15 cellular contexts compared by ENCODE assay signal in the genomic region with DNA sequence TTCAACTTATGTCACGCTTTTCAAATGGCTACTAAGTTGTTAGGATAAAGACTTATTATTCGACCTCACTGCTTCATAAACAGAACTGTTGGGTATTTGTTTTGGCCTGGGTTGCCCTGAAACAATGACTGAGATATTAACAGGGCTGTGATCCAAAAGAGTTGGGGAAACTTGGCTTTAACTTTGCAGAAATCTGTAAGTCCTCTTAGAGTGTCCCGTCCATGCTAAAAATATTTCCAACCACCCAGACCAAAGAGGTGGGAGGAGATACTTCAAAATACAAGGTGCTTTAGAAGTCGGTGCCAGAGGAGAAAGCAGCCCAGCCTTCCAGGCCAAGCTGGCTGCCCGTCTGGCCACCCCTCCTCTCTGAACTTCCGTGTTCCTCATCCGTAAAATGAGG. TPM values are rescaled to one million over a fixed set of nuclear protein-coding genes. Genes with fewer than 3 reads are reported as not detected.
DNase-seq lines count a peak whose midpoint lies in the region; ATAC-seq and TF ChIP-seq lines count a peak whose summit lies in the region.
"Had no signal": no experiment of that assay in that cellular context is flagged by ENCODE, and none has a peak within 500 bp of the region (broad histone marks: within the 10 kb centered on the region; RNA-seq: fewer than 3 reads in every experiment).

No MANE protein-coding gene starts in this region.

- H3K27ac ChIP-seq in body of pancreas: peak overlapping the region; percentile 70 to 93 (median 86)
- H3K27ac ChIP-seq in right atrium auricular region: peak overlapping the region; percentile 84 to 90
- H3K27ac ChIP-seq: SK-N-MC had no signal

- intact Hi-C loops in body of pancreas (cut with DNase I): loop anchor here (2.0 kb wide), 1 partner anchor 107 kb away; no protein-coding TSS in a partner anchor

- H3K4me3 Mint-ChIP-seq in stimulated activated naive B cell treated with anti-CD40 and anti-IgM and Interleukin-4, amounts not matched to agents 10 μg/mL and 1 μg/mL and 100 μg/mL, for 72 hours: no peak overlapping the region
- H3K4me3 Mint-ChIP-seq: activated CD8-positive, alpha-beta memory T cell treated with anti-CD3 and anti-CD28 coated beads, Interleukin-2, amount 10 ng/mL, durations not matched to agents 7 days and 5 days; natural killer cell had no signal

- DNase-seq in MG63 (peak; percentile 64), body of pancreas (peak; percentile 51 to 68 (median 60)), right atrium auricular region (ENCODE audit: low spot score) (no peak), NCI-H748 (lab: John Stamatoyannopoulos, UW; ENCODE audit: unreplicated experiment) (no peak), RPMI8226 (no peak)
- no peak for DNase-seq in stimulated activated naive B cell treated with anti-CD40 and anti-IgM and Interleukin-4, amounts not matched to agents 10 μg/mL and 1 μg/mL and 100 μg/mL, for 72 hours
- DNase-seq in stimulated activated CD4-positive, alpha-beta T cell treated with anti-CD3 and anti-CD28 coated beads, Interleukin-4, amount 100 ng/mL, for 4 hours: no peak
- DNase-seq: activated CD8-positive, alpha-beta memory T cell treated with anti-CD3 and anti-CD28 coated beads, Interleukin-2, amount 10 ng/mL, durations not matched to agents 7 days and 5 days; Karpas-422; natural killer cell; NCI-H446 treated with DMSO at 0.1 percent for 48 hours; stimulated activated CD4-positive, alpha-beta T cell treated with anti-CD3 and anti-CD28 coated beads, Interleukin-2, amount 100 ng/mL, for 48 hours had no signal

- H3K9me3 ChIP-seq in MG63 (no peaks in the 10 kb centered on the region), body of pancreas (no peaks in the 10 kb centered on the region), right atrium auricular region (no peaks in the 10 kb centered on the region)

- peak overlapping the region; percentile 75 for H3K27ac Mint-ChIP-seq in stimulated activated naive B cell treated with anti-CD40 and anti-IgM and Interleukin-4, amounts not matched to agents 10 μg/mL and 1 μg/mL and 100 μg/mL, for 72 hours

- H3K27me3 ChIP-seq in MG63 (no peaks in the 10 kb centered on the region), body of pancreas (no peaks in the 10 kb centered on the region), right atrium auricular region (no peaks in the 10 kb centered on the region)

- TF ChIP-seq CTCF in body of pancreas (IDR thresholded peaks at IDR 0.05): peak in 1 of 7 experiments; percentile 4
- no peak for TF ChIP-seq CTCF in right atrium auricular region (IDR thresholded peaks at IDR 0.05)

- WGBS in body of pancreas, 2 donors: 11 to 14% methylated on average over 7 of the region's 7 CpGs

- peaks cover 72% of the 10 kb centered on the region for H3K36me3 ChIP-seq in MG63
- H3K36me3 ChIP-seq in body of pancreas (replicated peaks in 1 of 2; ENCODE audit: insufficient read depth in 1 of 2, low read depth in 2 of 2): peaks cover 0 to 12% of the 10 kb centered on the region in 2 donors
- peaks cover 27% of the 10 kb centered on the region for H3K36me3 ChIP-seq in right atrium auricular region

- peaks cover 24 to 57% of the 10 kb centered on the region in 2 donors for H3K4me1 Mint-ChIP-seq in stimulated activated naive B cell treated with anti-CD40 and anti-IgM and Interleukin-4, amounts not matched to agents 10 μg/mL and 1 μg/mL and 100 μg/mL, for 72 hours

- no peaks in the 10 kb centered on the region for H3K27me3 Mint-ChIP-seq in stimulated activated naive B cell treated with anti-CD40 and anti-IgM and Interleukin-4, amounts not matched to agents 10 μg/mL and 1 μg/mL and 100 μg/mL, for 72 hours
- H3K27me3 Mint-ChIP-seq: activated CD8-positive, alpha-beta memory T cell treated with anti-CD3 and anti-CD28 coated beads, Interleukin-2, amount 10 ng/mL, durations not matched to agents 7 days and 5 days had no signal

- peaks cover 27% of the 10 kb centered on the region for H3K4me1 ChIP-seq in body of pancreas
- H3K4me1 ChIP-seq in right atrium auricular region: peaks cover 0 to 58% of the 10 kb centered on the region in 2 donors

- ATAC-seq in body of pancreas (peak; percentile 72), HG03354 (IDR thresholded peaks at IDR 0.05; ENCODE audit: poor library complexity, severe bottlenecking, unreplicated experiment) (no peak)
- ATAC-seq in stimulated activated naive B cell treated with anti-CD40 and anti-IgM and Interleukin-4, amounts not matched to agents 10 μg/mL and 1 μg/mL and 100 μg/mL, for 72 hours (replicated peaks): no peak

- no peak overlapping the region for H3K4me3 ChIP-seq in MG63
- no peak overlapping the region for H3K4me3 ChIP-seq in body of pancreas
- H3K4me3 ChIP-seq in right atrium auricular region: no peak overlapping the region
- H3K4me3 ChIP-seq: SK-N-MC had no signal

- peaks cover 50 to 57% of the 10 kb centered on the region in 2 donors for H3K36me3 Mint-ChIP-seq in stimulated activated naive B cell treated with anti-CD40 and anti-IgM and Interleukin-4, amounts not matched to agents 10 μg/mL and 1 μg/mL and 100 μg/mL, for 72 hours
- H3K36me3 Mint-ChIP-seq: natural killer cell had no signal

- H3K9me3 Mint-ChIP-seq in stimulated activated naive B cell treated with anti-CD40 and anti-IgM and Interleukin-4, amounts not matched to agents 10 μg/mL and 1 μg/mL and 100 μg/mL, for 72 hours: no peaks in the 10 kb centered on the region
- H3K9me3 Mint-ChIP-seq: natural killer cell had no signal

- TF ChIP-seq POLR2A in body of pancreas (IDR thresholded peaks at IDR 0.05): peak in 1 of 3 donors; percentile 4

RNA-seq across cellular contexts. Expression of a gene that starts 16.1 kb away (rescaled TPM):
- not detected in 2 replicates for total RNA-seq in MG63 (2014; rRNA removed; shearing (Covaris generic); ENCODE audit: low replicate concordance)
- total RNA-seq in body of pancreas (1 to 10 TPM in 1 of 2 donors, not detected in 1; 1.0 TPM), right atrium auricular region (not detected)
- total RNA-seq: urinary bladder had no signal

RNA-seq across cellular contexts. Expression of a gene that starts 38.8 kb away (rescaled TPM):
- total RNA-seq in MG63 (2014; rRNA removed; shearing (Covaris generic); ENCODE audit: low replicate concordance): 13.4 and 18.7 TPM in 2 replicates
- total RNA-seq in body of pancreas (1 to 10 TPM; 6.5 to 9.9 TPM), right atrium auricular region (10 to 100 TPM in 1 of 2 donors, 1 to 10 TPM in 1; 8.2 to 10.6 TPM)

RNA-seq across cellular contexts. Expression of a gene that starts 56.3 kb away (rescaled TPM):
- total RNA-seq in MG63 (2014; rRNA removed; shearing (Covaris generic); ENCODE audit: low replicate concordance): 4.3 and 9.0 TPM in 2 replicates
- total RNA-seq in body of pancreas (1 to 10 TPM; 4.0 to 5.2 TPM), right atrium auricular region (10 to 100 TPM in 1 of 2 donors, 1 to 10 TPM in 1; 7.6 to 13.6 TPM)

Comparison
In these comparisons a context has a peak if more than half of its experiments do, and no peak if none do; other contexts are left out.
1. DNase-seq: peak in MG63 (single experiment) and body of pancreas (4 of 4); none in right atrium auricular region (single experiment), stimulated activated naive B cell treated with anti-CD40 and anti-IgM and Interleukin-4, amounts not matched to agents 10 μg/mL and 1 μg/mL and 100 μg/mL, for 72 hours (single experiment), NCI-H748 (single experiment), RPMI8226 (single experiment) and stimulated activated CD4-positive, alpha-beta T cell treated with anti-CD3 and anti-CD28 coated beads, Interleukin-4, amount 100 ng/mL, for 4 hours (0 of 2).